8 cellular contexts compared by ENCODE assay signal in the genomic region with DNA sequence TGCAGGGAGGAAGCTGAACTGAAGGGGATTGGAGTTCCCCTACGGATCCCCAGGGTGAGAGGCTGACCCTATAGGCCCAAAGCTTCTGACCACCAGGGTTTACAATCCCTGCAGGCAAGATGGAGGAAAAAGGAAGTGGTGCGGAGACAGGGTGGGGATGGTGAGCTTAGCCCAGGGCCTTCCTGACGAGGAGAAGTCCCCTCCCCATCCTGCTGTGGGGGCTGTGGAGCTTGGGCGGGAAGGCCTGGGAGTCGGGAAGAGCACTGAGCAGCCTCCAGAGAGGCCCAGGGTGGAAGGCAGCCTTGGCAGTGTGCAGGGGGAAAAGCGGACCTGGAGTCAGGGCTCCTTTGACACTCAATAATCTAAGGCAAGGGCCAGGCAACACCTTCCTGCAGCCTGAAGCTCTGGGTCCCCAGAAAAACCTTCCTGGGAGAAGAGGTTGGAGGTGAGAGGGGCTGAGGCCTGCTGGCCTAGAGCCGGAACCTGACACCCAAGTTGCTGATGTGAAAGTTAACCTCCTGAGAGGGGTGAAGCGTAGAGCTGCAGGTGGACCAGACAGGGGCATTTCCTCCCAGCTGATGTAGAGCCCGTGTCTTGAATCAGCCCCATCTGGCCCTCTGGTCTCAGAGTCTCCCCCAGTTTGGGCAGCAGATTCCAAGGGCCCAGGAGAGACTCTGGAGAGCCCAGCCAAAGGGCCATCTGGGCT. TPM values are rescaled to one million over a fixed set of nuclear protein-coding genes. Genes with fewer than 3 reads are reported as not detected.
A peak's percentile ranks its signal among the peaks of the same experiment; 100 is the strongest.
DNase-seq lines count a peak whose midpoint lies in the region; ATAC-seq, FAIRE-seq and TF ChIP-seq lines count a peak whose summit lies in the region.

No MANE protein-coding gene starts in this region.

- H3K4me1 Mint-ChIP-seq in natural killer cell = peaks cover 85 to 94% of the 10 kb centered on the region in 2 donors

- H3K9me3 ChIP-seq in PC-9 (ENCODE audit: insufficient read depth, low read depth) = no peaks in the 10 kb centered on the region

- H3K4me3 Mint-ChIP-seq in natural killer cell = peak overlapping the region; percentile 88

- intact Hi-C loops in PC-9 (cut with micrococcal nuclease; ENCODE audit: unreplicated experiment) = no loop called here
- intact Hi-C loops in natural killer cell (cut with micrococcal nuclease) = loop anchor here (2.0 to 10.0 kb wide), 5 partner anchors 107 to 1596 kb away; a partner anchor contains a TSS

- no peak for FAIRE-seq in RCC 7860 (lab: Jason Lieb, UNC)

- no peaks in the 10 kb centered on the region for H3K27me3 Mint-ChIP-seq in natural killer cell (ENCODE audit: low read depth in 2 of 2)

- no peaks in the 10 kb centered on the region for H3K27me3 ChIP-seq in PC-9 (ENCODE audit: insufficient read depth, low read depth)

- H2AFZ ChIP-seq in PC-9 = 0 out of 2 replicates have a peak overlapping the region, but pooled peaks have one; percentile 18

- peak overlapping the region; percentile 40; the same call in 1 of the 2 replicates for H3K4me3 ChIP-seq in PC-9

- H3K9me2 ChIP-seq in PC-9 (ENCODE audit: insufficient read depth) = no peaks in the 10 kb centered on the region

- H3K36me3 Mint-ChIP-seq in natural killer cell = no peaks in the 10 kb centered on the region

- H3K27ac Mint-ChIP-seq in natural killer cell = peak overlapping the region; percentile 91 to 92

- TF ChIP-seq CTCF in PC-9 (conservative IDR thresholded peaks at IDR 0.05) (no peak), natural killer cell (IDR thresholded peaks at IDR 0.05) (no peak)

- H3K9me3 Mint-ChIP-seq in natural killer cell = no peaks in the 10 kb centered on the region

- H3F3A ChIP-seq in PC-9 (ENCODE audit: insufficient read depth, low read depth) = peaks cover 27% of the 10 kb centered on the region; the same call in 1 of the 2 replicates

- BruUV-seq in PC-9 (replicated peaks; lab: Mats Ljungman, UMichigan) = no TSS peak

- DNase-seq in stimulated activated CD4-positive, alpha-beta T cell treated with anti-CD3 and anti-CD28 coated beads, Interleukin-15, amount 100 ng/mL, for 24 hours = peak; percentile 38
- no peak for DNase-seq in stimulated activated CD4-positive, alpha-beta T cell treated with anti-CD3 and anti-CD28 coated beads, Interleukin-4, amount 100 ng/mL, for 1 hour
- DNase-seq in PC-9 (no peak), ecto neural progenitor cell (ENCODE audit: low spot score) (peak; percentile 76), natural killer cell (no peak), DMS114 treated with DMSO at 0.1 percent for 48 hours (lab: John Stamatoyannopoulos, UW; ENCODE audit: unreplicated experiment) (no peak), RCC 7860 (ENCODE audit: low spot score) (no peak)

- H3K4me1 ChIP-seq in PC-9 (replicated peaks; ENCODE audit: insufficient read depth) = peaks cover 64% of the 10 kb centered on the region

- peak overlapping the region; percentile 87 for H3K4me2 ChIP-seq in PC-9

- peak overlapping the region; percentile 60 for H3K27ac ChIP-seq in PC-9

- CTCF ChIA-PET in PC-9 (lab: Charles Lee) = interaction anchor here (0.7 to 2.3 kb wide), 4 partner anchors 11 to 88 kb away, joined by 3 to 13 read pairs (median 6); a partner anchor contains a TSS

- POLR2A ChIA-PET in PC-9 (lab: Charles Lee; ENCODE audit: unreplicated experiment) = interaction anchor here (0.6 to 1.0 kb wide), 3 partner anchors 15 to 56 kb away, joined by 4 to 18 read pairs (median 6); no protein-coding TSS in a partner anchor

- ATAC-seq in HG02884 (IDR thresholded peaks at IDR 0.05; ENCODE audit: unreplicated experiment) = peak; percentile 31
- ATAC-seq in natural killer cell = peak in 1 of 3 donors; percentile 11

- peaks cover 95% of the 10 kb centered on the region for H3K79me2 ChIP-seq in PC-9 (ENCODE audit: low read depth)

- peaks cover 23% of the 10 kb centered on the region; the same call in 1 of the 2 replicates for H4K20me1 ChIP-seq in PC-9 (ENCODE audit: insufficient read depth)

- H3K36me3 ChIP-seq in PC-9 (ENCODE audit: low read depth) = peaks cover 7% of the 10 kb centered on the region; the same call in 1 of the 2 replicates

RNA-seq across cellular contexts. Expression of a gene that starts 6.1 kb away (rescaled TPM):
- total RNA-seq in PC-9 (2021) (106 and 114 TPM in 2 replicates), natural killer cell (100 to 1,000 TPM; 141 to 235 (median 147) TPM)

RNA-seq across cellular contexts. Expression of a gene that starts 40.6 kb away (rescaled TPM):
- total RNA-seq in PC-9 (2021) (76.4 and 108 TPM in 2 replicates), natural killer cell (1 to 10 TPM; 2.0 to 4.4 (median 3.4) TPM)

RNA-seq across cellular contexts. Expression of a gene that starts 55.0 kb away (rescaled TPM):
- total RNA-seq in PC-9 (2021) = 4.1 and 5.7 TPM in 2 replicates
- under 1 TPM; 0.23 to 0.73 (median 0.49) TPM for total RNA-seq in natural killer cell

Comparison
In these comparisons a context has a peak if more than half of its experiments do, and no peak if none do; other contexts are left out.
1. DNase-seq: peak in stimulated activated CD4-positive, alpha-beta T cell treated with anti-CD3 and anti-CD28 coated beads, Interleukin-15, amount 100 ng/mL, for 24 hours (single experiment) and ecto neural progenitor cell (single experiment); none in stimulated activated CD4-positive, alpha-beta T cell treated with anti-CD3 and anti-CD28 coated beads, Interleukin-4, amount 100 ng/mL, for 1 hour (single experiment), PC-9 (0 of 2), natural killer cell (single experiment), DMS114 treated with DMSO at 0.1 percent for 48 hours (single experiment) and RCC 7860 (single experiment).
2. RNA of a gene that starts 40.6 kb away (total RNA-seq): 76.4 to 108 TPM in PC-9; 2.0 to 4.4 TPM in natural killer cell; every median in the first group is over 10 times any median in the second.